Comparison of ENCODE assay signal across 8 cellular contexts in the genomic region with DNA sequence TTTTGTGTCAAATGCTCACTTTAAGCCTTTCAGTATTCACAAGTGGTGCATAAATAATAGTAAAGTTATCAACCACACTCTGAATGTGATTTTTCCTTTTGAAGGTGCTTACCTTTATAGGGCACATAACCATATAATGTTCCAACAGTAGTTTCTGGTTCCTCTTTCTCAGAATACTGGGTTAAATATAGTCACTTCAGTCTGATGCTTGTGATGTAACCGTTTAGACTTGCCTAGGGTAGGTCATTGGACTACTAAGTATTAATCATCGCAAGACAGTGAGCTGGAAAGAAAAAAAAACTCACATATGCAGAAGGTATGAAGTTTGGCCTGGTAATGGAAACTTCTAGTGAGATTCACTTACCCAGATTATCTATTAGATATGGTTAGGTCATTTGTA. TPM values are rescaled to one million over a fixed set of nuclear protein-coding genes. Genes with fewer than 3 reads are reported as not detected.
DNase-seq lines count a peak whose midpoint lies in the region; ATAC-seq and TF ChIP-seq lines count a peak whose summit lies in the region.

No MANE protein-coding gene starts in this region.

- H3K27ac ChIP-seq in HL-60 (replicated peaks) (no peak overlapping the region), A673 (ENCODE audit: low read depth, low read length, poor library complexity, severe bottlenecking) (no peak overlapping the region)

- POLR2A ChIA-PET in A673 (lab: Charles Lee; ENCODE audit: low non-redundant PET) = no interaction called here

- H3K9me3 ChIP-seq in A673 (ENCODE audit: low read depth, low read length, poor library complexity, severe bottlenecking) = no peaks in the 10 kb centered on the region

- H3K9me3 Mint-ChIP-seq in glutamatergic neuron (ENCODE audit: unreplicated experiment) (peaks cover 11% of the 10 kb centered on the region), mesothelial cell of epicardium (no peaks in the 10 kb centered on the region)

- H3K4me1 Mint-ChIP-seq in glutamatergic neuron (ENCODE audit: low read depth, unreplicated experiment) (peaks cover 5% of the 10 kb centered on the region), mesothelial cell of epicardium (peaks cover 4% of the 10 kb centered on the region)

- intact Hi-C loops in A673 (cut with micrococcal nuclease; ENCODE audit: unreplicated experiment) = no loop called here

- H3K4me3 ChIP-seq in GM06990 (replicated peaks; ENCODE audit: low read depth, low read length) (peak overlapping the region; percentile 97), HL-60 (replicated peaks; ENCODE audit: insufficient read depth, low read length) (no peak overlapping the region), choroid plexus epithelial cell (ENCODE audit: low read depth, low read length) (no peak overlapping the region), A673 (ENCODE audit: low read depth, low read length, poor library complexity, severe bottlenecking) (no peak overlapping the region)

- H3K4me3 Mint-ChIP-seq in glutamatergic neuron (ENCODE audit: unreplicated experiment) (no peak overlapping the region), mesothelial cell of epicardium (no peak overlapping the region)

- no peaks in the 10 kb centered on the region for H3K4me1 ChIP-seq in A673 (ENCODE audit: insufficient read depth, low read length, poor library complexity, severe bottlenecking)

- H3K36me3 Mint-ChIP-seq in glutamatergic neuron (ENCODE audit: unreplicated experiment) = no peaks in the 10 kb centered on the region
- no peaks in the 10 kb centered on the region for H3K36me3 Mint-ChIP-seq in mesothelial cell of epicardium

- no TSS peak for BruUV-seq in A673 (replicated peaks; lab: Mats Ljungman, UMichigan)

- DNase-seq in GM06990 (ENCODE audit: extremely low read depth, insufficient read length) (peak; percentile 70), HL-60 (ENCODE audit: low read depth in 1 of 2, low spot score in 1 of 2) (peak; percentile 29 to 70), choroid plexus epithelial cell (ENCODE audit: low read depth) (peak; percentile 88), activated gamma-delta T cell (lab: John Stamatoyannopoulos, UW) (no peak), glutamatergic neuron (no peak), A673 (ENCODE audit: low spot score) (no peak), mesothelial cell of epicardium (ENCODE audit: low spot score in 2 of 2, unreplicated experiment in 2 of 2) (no peak)

- H3K27me3 Mint-ChIP-seq in glutamatergic neuron (ENCODE audit: unreplicated experiment) (peaks cover 4% of the 10 kb centered on the region), mesothelial cell of epicardium (ENCODE audit: low read depth) (peaks cover 9% of the 10 kb centered on the region)

- no peak for TF ChIP-seq CTCF in GM06990 (IDR thresholded peaks at IDR 0.05; ENCODE audit: insufficient read depth, low read length, poor library complexity, severe bottlenecking)
- TF ChIP-seq CTCF in HL-60 (IDR thresholded peaks at IDR 0.05; ENCODE audit: insufficient read depth, low read length) = no peak
- no peak for TF ChIP-seq CTCF in choroid plexus epithelial cell (conservative IDR thresholded peaks at IDR 0.05; ENCODE audit: low read depth, low read length)
- no peak for TF ChIP-seq CTCF in glutamatergic neuron (IDR thresholded peaks at IDR 0.05; ENCODE audit: partially characterized antibody, unreplicated experiment)
- no peak for TF ChIP-seq CTCF in A673 (conservative IDR thresholded peaks at IDR 0.05; ENCODE audit: low read depth, low read length)
- TF ChIP-seq CTCF in mesothelial cell of epicardium (IDR thresholded peaks at IDR 0.05; ENCODE audit: unreplicated experiment) = no peak

- ATAC-seq in GM21423 (IDR thresholded peaks at IDR 0.05; ENCODE audit: unreplicated experiment) = peak; percentile 45

- peaks cover 3% of the 10 kb centered on the region for H3K36me3 ChIP-seq in GM06990 (ENCODE audit: control insufficient read depth, insufficient read depth, low read length)
- no peaks in the 10 kb centered on the region for H3K36me3 ChIP-seq in A673 (ENCODE audit: insufficient read depth, low read length, poor library complexity, severe bottlenecking)

- no peak overlapping the region for H3K27ac Mint-ChIP-seq in glutamatergic neuron (ENCODE audit: unreplicated experiment)
- no peak overlapping the region for H3K27ac Mint-ChIP-seq in mesothelial cell of epicardium

- H3K27me3 ChIP-seq in GM06990 (replicated peaks; ENCODE audit: control insufficient read depth, insufficient read depth, low read length) = no peaks in the 10 kb centered on the region
- H3K27me3 ChIP-seq in HL-60 (ENCODE audit: insufficient read depth, poor library complexity, severe bottlenecking) = no peaks in the 10 kb centered on the region
- peaks cover 3% of the 10 kb centered on the region for H3K27me3 ChIP-seq in A673 (replicated peaks; ENCODE audit: insufficient read depth, low read depth, low read length, poor library complexity)

- CTCF ChIA-PET in A673 (lab: Charles Lee) = no interaction called here

RNA-seq across cellular contexts. Expression of gene KBTBD8, which starts 1.9 kb away (rescaled TPM):
- 8.6 TPM for total RNA-seq in glutamatergic neuron (ENCODE audit: unreplicated experiment)
- 1.7 and 2.0 TPM in 2 replicates for total RNA-seq in A673 (2021)
- total RNA-seq in mesothelial cell of epicardium = 1.4 to 2.7 TPM (median 1.5 TPM) in 3 replicates

Comparison
In these comparisons a context has a peak if more than half of its experiments do, and no peak if none do; other contexts are left out.
1. DNase-seq: peak in GM06990 (single experiment), HL-60 (2 of 2) and choroid plexus epithelial cell (single experiment); none in activated gamma-delta T cell (single experiment), glutamatergic neuron (single experiment), A673 (single experiment) and mesothelial cell of epicardium (0 of 2).